In genomic region chr7:136953386-136953785, GRCh38 we compare ENCODE assay signal across 1 cellular context.
A peak's percentile ranks its signal among the peaks of the same experiment; 100 is the strongest.
TF ChIP-seq lines count a peak whose summit lies in the region.

No MANE protein-coding gene starts in this region.

TF ChIP-seq in endothelial cell of umbilical vein, 7 proteins besides CTCF, POLR2A, EP300 and RAD21:
- TF ChIP-seq POLR2AphosphoS5 (IDR thresholded peaks at IDR 0.05; ENCODE audit: insufficient read depth, low read depth, low read length) (no peak), FOS (IDR thresholded peaks at IDR 0.05; ENCODE audit: borderline replicate concordance, insufficient read depth, low read length) (peak; percentile 44), JUN (IDR thresholded peaks at IDR 0.05; ENCODE audit: borderline replicate concordance, insufficient read depth, insufficient read length, low read depth) (peak; percentile 41)
TF ChIP-seq in endothelial cell of umbilical vein: peak in this region for 2.
